In the genomic region with DNA sequence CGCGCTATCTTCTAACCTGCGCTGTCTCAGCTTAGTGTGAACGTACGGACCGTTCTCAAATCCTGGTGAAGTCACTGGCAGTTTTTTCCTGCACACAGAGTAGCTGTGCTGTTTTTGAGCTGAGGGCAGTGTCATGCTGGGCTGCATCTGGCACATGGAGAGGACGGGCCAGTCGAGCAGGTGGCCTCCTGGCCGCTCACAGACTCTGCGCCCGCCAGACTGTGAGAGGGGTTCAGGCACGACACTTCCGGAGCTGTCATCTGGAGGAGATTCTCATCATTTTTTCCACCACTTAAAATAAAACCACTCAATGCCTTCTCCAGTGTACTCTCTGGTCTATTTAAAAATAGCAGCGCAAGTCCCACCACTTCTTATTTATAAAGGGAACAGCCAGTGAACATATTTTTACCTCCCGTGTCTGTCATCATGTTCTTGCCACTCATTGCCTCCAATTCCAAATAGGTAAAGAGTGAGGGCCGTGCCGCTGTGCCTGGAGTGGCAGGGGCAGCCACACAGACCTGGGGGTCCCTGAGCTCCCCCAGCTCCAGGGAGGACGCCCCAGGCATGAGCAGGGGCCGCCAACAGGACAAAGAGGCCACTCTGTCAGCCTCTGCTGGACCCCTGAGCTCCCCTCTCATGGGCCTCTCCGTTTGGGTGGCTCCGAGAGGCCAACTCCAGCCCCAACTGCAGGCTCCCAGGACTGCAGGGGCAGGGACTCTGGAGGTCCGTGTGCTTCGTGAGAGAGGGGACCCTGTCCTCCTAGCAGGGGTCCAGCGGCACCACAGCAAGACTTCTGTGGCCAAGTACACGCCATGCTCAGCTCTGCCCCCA, we compare ENCODE assay signal across 15 cellular contexts. TPM values are rescaled to one million over a fixed set of nuclear protein-coding genes. Genes with fewer than 3 reads are reported as not detected.
DNase-seq lines count a peak whose midpoint lies in the region; ATAC-seq and TF ChIP-seq lines count a peak whose summit lies in the region.
"Had no signal": no experiment of that assay in that cellular context is flagged by ENCODE, and none has a peak within 500 bp of the region (broad histone marks: within the 10 kb centered on the region; RNA-seq: fewer than 3 reads in every experiment).

No MANE protein-coding gene starts in this region.

- H3K36me3 ChIP-seq in H7 (replicated peaks; ENCODE audit: control insufficient read depth, insufficient read depth, low read length) (no peaks in the 10 kb centered on the region), OCI-LY1 (ENCODE audit: insufficient read depth, low read length) (no peaks in the 10 kb centered on the region), gastroesophageal sphincter (peaks cover 0 to 9% of the 10 kb centered on the region in 2 donors), spleen (no peaks in the 10 kb centered on the region)

- intact Hi-C loops in spleen (cut with DNase I; ENCODE audit: low total_unique reads) = no loop called here

- DNase-seq in H7 = peak; percentile 48
- DNase-seq in osteocyte (ENCODE audit: extremely low spot score, unreplicated experiment) = no peak
- no peak for DNase-seq in spleen
- DNase-seq in stimulated activated CD4-positive, alpha-beta T cell treated with anti-CD3 and anti-CD28 coated beads, Interleukin-4, amount 100 ng/mL, for 1 hour = no peak
- DNase-seq in NCI-H1694 (lab: John Stamatoyannopoulos, UW) = no peak
- DNase-seq in NCI-H2029 treated with DMSO at 0.1 percent for 48 hours (lab: John Stamatoyannopoulos, UW) = no peak
- DNase-seq: activated naive CD8-positive, alpha-beta T cell treated with anti-CD3 and anti-CD28 coated beads for 36 hours; CD8-positive, alpha-beta T cell; foreskin melanocyte; nucleus accumbens; OCI-M1; stimulated activated naive CD4-positive, alpha-beta T cell; T1000 had no signal

- peak overlapping the region; percentile 33 for H3K4me3 Mint-ChIP-seq in osteocyte (ENCODE audit: unreplicated experiment)
- H3K4me3 Mint-ChIP-seq: activated naive CD8-positive, alpha-beta T cell treated with anti-CD3 and anti-CD28 coated beads for 36 hours; CD8-positive, alpha-beta T cell had no signal

- TF ChIP-seq EP300 in gastroesophageal sphincter (IDR thresholded peaks at IDR 0.05) = no peak

- no peaks in the 10 kb centered on the region for H3K9me3 ChIP-seq in OCI-LY1 (ENCODE audit: low read length)
- no peaks in the 10 kb centered on the region for H3K9me3 ChIP-seq in gastroesophageal sphincter
- no peaks in the 10 kb centered on the region for H3K9me3 ChIP-seq in spleen

- H3F3A ChIP-seq in OCI-LY1 (ENCODE audit: insufficient read depth, low read length) = no peaks in the 10 kb centered on the region

- H2AFZ ChIP-seq in OCI-LY1 (ENCODE audit: low read length) = no peak overlapping the region

- H3K27ac ChIP-seq in OCI-LY1 (ENCODE audit: low read depth, low read length, poor library complexity, severe bottlenecking) (peak overlapping the region; percentile 86), gastroesophageal sphincter (peak overlapping the region in 3 of 4 donors; percentile 70 to 85 (median 81)), spleen (no peak overlapping the region)

- H3K4me3 ChIP-seq in H7 (ENCODE audit: insufficient read depth, low read depth, low read length) = no peak overlapping the region
- H3K4me3 ChIP-seq in OCI-LY1 (ENCODE audit: low read depth, low read length, poor library complexity, severe bottlenecking) = peak overlapping the region; percentile 26
- no peak overlapping the region for H3K4me3 ChIP-seq in gastroesophageal sphincter
- no peak overlapping the region for H3K4me3 ChIP-seq in spleen

- H3K4me1 ChIP-seq in OCI-LY1 (ENCODE audit: insufficient read depth, low read length, severe bottlenecking) (peaks cover 45% of the 10 kb centered on the region), gastroesophageal sphincter (peaks cover 0 to 31% (median 0%) of the 10 kb centered on the region in 3 donors), spleen (peaks cover 0 to 31% (median 10%) of the 10 kb centered on the region in 6 donors)

- peaks cover 38% of the 10 kb centered on the region for H3K4me1 Mint-ChIP-seq in osteocyte (ENCODE audit: unreplicated experiment)
- H3K4me1 Mint-ChIP-seq: activated naive CD8-positive, alpha-beta T cell treated with anti-CD3 and anti-CD28 coated beads for 36 hours had no signal

- TF ChIP-seq CTCF in OCI-LY1 (IDR thresholded peaks at IDR 0.05; ENCODE audit: low read length) (no peak), gastroesophageal sphincter (IDR thresholded peaks at IDR 0.05) (no peak), osteocyte (IDR thresholded peaks at IDR 0.05) (no peak), spleen (IDR thresholded peaks at IDR 0.05 in 8 of 11, conservative IDR thresholded peaks at IDR 0.05 in 3 of 11) (no peak)

- peak overlapping the region; percentile 52 for H3K4me2 ChIP-seq in OCI-LY1 (ENCODE audit: low read length)

- WGBS in gastroesophageal sphincter (ENCODE audit: low coverage in 1 of 2), 2 donors = 66 to 80% methylated on average over 6 to 11 of the region's 25 CpGs
- 71 to 81% (median 76%) methylated on average over 19 to 25 of the region's 25 CpGs for WGBS in spleen, 5 donors

- no peak for TF ChIP-seq POLR2A in gastroesophageal sphincter (IDR thresholded peaks at IDR 0.05)
- TF ChIP-seq POLR2A in spleen (IDR thresholded peaks at IDR 0.05) = no peak

- no peaks in the 10 kb centered on the region for H3K9me2 ChIP-seq in OCI-LY1 (ENCODE audit: low read depth, low read length)

- ATAC-seq in gastroesophageal sphincter = peak; percentile 52
- ATAC-seq: CD8-positive, alpha-beta T cell had no signal

- H3K9ac ChIP-seq in OCI-LY1 (ENCODE audit: low read length) = peak overlapping the region; percentile 55

- no peaks in the 10 kb centered on the region for H3K79me2 ChIP-seq in OCI-LY1 (ENCODE audit: insufficient read depth, low read length)

- H3K9me3 Mint-ChIP-seq in osteocyte (ENCODE audit: unreplicated experiment) = no peaks in the 10 kb centered on the region
- H3K9me3 Mint-ChIP-seq: activated naive CD8-positive, alpha-beta T cell treated with anti-CD3 and anti-CD28 coated beads for 36 hours; CD8-positive, alpha-beta T cell had no signal

- H3K27me3 Mint-ChIP-seq in osteocyte (ENCODE audit: unreplicated experiment) = no peaks in the 10 kb centered on the region
- H3K27me3 Mint-ChIP-seq: activated naive CD8-positive, alpha-beta T cell treated with anti-CD3 and anti-CD28 coated beads for 36 hours had no signal

- no peaks in the 10 kb centered on the region for H3K27me3 ChIP-seq in H7 (ENCODE audit: control insufficient read depth, insufficient read depth, low read length)
- no peaks in the 10 kb centered on the region; the same call in 1 of the 2 replicates for H3K27me3 ChIP-seq in OCI-LY1 (ENCODE audit: insufficient read depth, low read length)
- peaks cover 14% of the 10 kb centered on the region for H3K27me3 ChIP-seq in gastroesophageal sphincter
- H3K27me3 ChIP-seq in spleen (replicated peaks in 1 of 7) = peaks cover 0 to 14% (median 0%) of the 10 kb centered on the region in 7 donors

- H3K27ac Mint-ChIP-seq in osteocyte (ENCODE audit: unreplicated experiment) = peak overlapping the region; percentile 53
- H3K27ac Mint-ChIP-seq: activated naive CD8-positive, alpha-beta T cell treated with anti-CD3 and anti-CD28 coated beads for 36 hours; CD8-positive, alpha-beta T cell had no signal

- no peaks in the 10 kb centered on the region for H3K36me3 Mint-ChIP-seq in osteocyte (ENCODE audit: unreplicated experiment)
- H3K36me3 Mint-ChIP-seq: activated naive CD8-positive, alpha-beta T cell treated with anti-CD3 and anti-CD28 coated beads for 36 hours; CD8-positive, alpha-beta T cell had no signal

- H4K20me1 ChIP-seq in OCI-LY1 (ENCODE audit: insufficient read depth, low read length) = no peaks in the 10 kb centered on the region

RNA-seq across cellular contexts. Expression of gene GRTP1, which starts 36.9 kb away (rescaled TPM):
- 36.5 and 55.9 TPM in 2 replicates for total RNA-seq in H7 (2014; rRNA removed; shearing (Covaris generic))
- total RNA-seq in gastroesophageal sphincter (10 to 100 TPM in 2 of 4 donors, 1 to 10 TPM in 2; 4.7 to 14.0 (median 8.5) TPM), osteocyte (0.99 and 2.0 TPM in 2 replicates), spleen (10 to 100 TPM in 1 of 7 donors, 1 to 10 TPM in 6; 4.0 to 10.5 (median 6.1) TPM)
- polyA plus RNA-seq in spleen = 1 to 10 TPM; 2.0 to 5.5 (median 2.3) TPM
- total RNA-seq: activated naive CD8-positive, alpha-beta T cell treated with anti-CD3 and anti-CD28 coated beads for 36 hours; CD8-positive, alpha-beta T cell had no signal

RNA-seq across cellular contexts. Expression of gene ADPRHL1, which starts 52.5 kb away (rescaled TPM):
- total RNA-seq in H7 (2014; rRNA removed; shearing (Covaris generic)) = 0.89 and 1.4 TPM in 2 replicates
- 10 to 100 TPM in 1 of 4 donors, 1 to 10 TPM in 3; 4.7 to 33.8 (median 8.9) TPM for total RNA-seq in gastroesophageal sphincter
- 2.6 and 2.9 TPM in 2 replicates for total RNA-seq in osteocyte
- 1 to 10 TPM in 6 of 7 donors, under 1 TPM in 1; 0.74 to 4.3 (median 2.0) TPM for total RNA-seq in spleen
- polyA plus RNA-seq in spleen = 1 to 10 TPM in 1 of 3 donors, under 1 TPM in 2; 0.52 to 1.1 (median 0.68) TPM

Comparison
In these comparisons a context has a peak if more than half of its experiments do, and no peak if none do; other contexts are left out.
1. H3K27ac ChIP-seq: peak in OCI-LY1 (single experiment) and gastroesophageal sphincter (3 of 4); none in spleen (0 of 8).